In the genomic region with DNA sequence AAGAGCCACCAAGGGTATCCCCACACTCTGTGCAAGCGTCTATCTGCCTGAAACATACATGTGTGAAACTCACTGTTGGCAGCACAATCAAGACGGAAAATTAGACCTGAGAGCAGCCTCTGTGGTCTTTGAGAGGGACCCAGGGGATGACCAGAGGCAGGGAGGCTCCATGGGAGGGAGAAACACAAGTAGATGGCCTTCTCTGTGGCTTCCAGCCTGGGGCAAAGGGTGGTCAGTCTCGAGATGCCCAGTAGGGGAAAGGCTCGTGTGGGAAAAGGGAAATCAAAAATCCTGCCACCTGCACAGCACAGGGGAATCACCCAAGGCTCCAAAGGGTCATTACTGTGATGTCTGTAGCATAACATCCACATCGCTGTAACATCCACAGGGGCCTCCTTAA, we compare ENCODE assay signal across 28 cellular contexts.
"Had no signal": no experiment of that assay in that cellular context is flagged by ENCODE, and none has a peak within 500 bp of the region (broad histone marks: within the 10 kb centered on the region; RNA-seq: fewer than 3 reads in every experiment).

No MANE protein-coding gene starts in this region.

- FAIRE-seq: pancreas, small intestine had no signal

- H3K4me1 Mint-ChIP-seq: natural killer cell; nephron; neural progenitor cell; stimulated activated memory B cell treated with anti-CD40 and anti-IgM and Interleukin-4, amounts not matched to agents 10 μg/mL and 1 μg/mL and 100 μg/mL, for 72 hours; stimulated activated naive CD8-positive, alpha-beta T cell treated with anti-CD3 and anti-CD28 coated beads, Interleukin-15, amount 100 ng/mL, for 72 hours had no signal

- H3K36me3 Mint-ChIP-seq: neural progenitor cell; stimulated activated memory B cell treated with anti-CD40 and anti-IgM and Interleukin-4, amounts not matched to agents 10 μg/mL and 1 μg/mL and 100 μg/mL, for 72 hours; type B pancreatic cell had no signal

- H3K4me1 ChIP-seq: neural progenitor cell, pancreas, prostate gland, right lobe of liver, sigmoid colon, suprapubic skin, testis, tibial artery, transverse colon, upper lobe of right lung, uterus had no signal

- H3K4me2 ChIP-seq: neural progenitor cell had no signal

- H3K36me3 ChIP-seq: neural progenitor cell, pancreas, prostate gland, right lobe of liver, sigmoid colon, suprapubic skin, tibial artery, transverse colon, upper lobe of right lung, uterus had no signal

- H3K27me3 ChIP-seq: neural progenitor cell, pancreas, right lobe of liver, sigmoid colon, suprapubic skin, testis, tibial artery, transverse colon, upper lobe of right lung, uterus had no signal

- DNase-seq: naive thymus-derived CD4-positive, alpha-beta T cell; natural killer cell; occipital lobe; pancreas; right cardiac atrium; right lobe of liver; sigmoid colon; small intestine; stimulated activated CD4-positive, alpha-beta T cell treated with anti-CD3 and anti-CD28 coated beads, Interleukin-15, amount 100 ng/mL, for 24 hours; stimulated activated CD4-positive, alpha-beta T cell treated with anti-CD3 and anti-CD28 coated beads, Interleukin-2, amount 100 ng/mL, for 24 hours; stimulated activated CD4-positive, alpha-beta T cell treated with anti-CD3 and anti-CD28 coated beads, Interleukin-4, amount 100 ng/mL, for 1 hour; stimulated activated CD4-positive, alpha-beta T cell treated with anti-CD3 and anti-CD28 coated beads, Interleukin-4, amount 100 ng/mL, for 4 hours; stimulated activated CD8-positive, alpha-beta memory T cell treated with anti-CD3 and anti-CD28 coated beads, Interleukin-4, amount 100 ng/mL, for 48 hours; stimulated activated naive CD4-positive, alpha-beta T cell; stimulated activated naive CD8-positive, alpha-beta T cell treated with anti-CD3 and anti-CD28 coated beads, Interleukin-15, amount 100 ng/mL, for 72 hours; stimulated activated naive CD8-positive, alpha-beta T cell treated with anti-CD3 and anti-CD28 coated beads, Interleukin-15, Interleukin-2, amounts not matched to agents 100 U/mL and 50 U/mL, for 24 hours; substantia nigra; testis; tibial artery; transverse colon; upper lobe of right lung; uterus had no signal

- H3K27ac ChIP-seq: neural progenitor cell, pancreas, prostate gland, right lobe of liver, sigmoid colon, suprapubic skin, testis, tibial artery, transverse colon, upper lobe of right lung, uterus had no signal

- ATAC-seq: naive thymus-derived CD4-positive, alpha-beta T cell; natural killer cell; pancreas; right cardiac atrium; right lobe of liver; stimulated activated memory B cell treated with anti-CD40 and anti-IgM and Interleukin-4, amounts not matched to agents 10 μg/mL and 1 μg/mL and 100 μg/mL, for 72 hours; stimulated activated naive CD8-positive, alpha-beta T cell treated with anti-CD3 and anti-CD28 coated beads, Interleukin-15, amount 100 ng/mL, for 72 hours; stimulated activated naive CD8-positive, alpha-beta T cell treated with anti-CD3 and anti-CD28 coated beads, Interleukin-15, Interleukin-2, amounts not matched to agents 100 U/mL and 50 U/mL, for 24 hours; upper lobe of right lung had no signal

- H3K4me3 Mint-ChIP-seq: naive thymus-derived CD4-positive, alpha-beta T cell; natural killer cell; nephron; neural progenitor cell; stimulated activated memory B cell treated with anti-CD40 and anti-IgM and Interleukin-4, amounts not matched to agents 10 μg/mL and 1 μg/mL and 100 μg/mL, for 72 hours; stimulated activated naive CD8-positive, alpha-beta T cell treated with anti-CD3 and anti-CD28 coated beads, Interleukin-15, amount 100 ng/mL, for 72 hours; type B pancreatic cell had no signal

- H3K27me3 Mint-ChIP-seq: naive thymus-derived CD4-positive, alpha-beta T cell; stimulated activated memory B cell treated with anti-CD40 and anti-IgM and Interleukin-4, amounts not matched to agents 10 μg/mL and 1 μg/mL and 100 μg/mL, for 72 hours; stimulated activated naive CD8-positive, alpha-beta T cell treated with anti-CD3 and anti-CD28 coated beads, Interleukin-15, amount 100 ng/mL, for 72 hours; type B pancreatic cell had no signal

- H3K9me3 ChIP-seq: pancreas, prostate gland, right lobe of liver, suprapubic skin, testis, transverse colon, upper lobe of right lung, uterus had no signal

- H3K4me3 ChIP-seq: neural progenitor cell, pancreas, prostate gland, right lobe of liver, sigmoid colon, suprapubic skin, testis, tibial artery, transverse colon, upper lobe of right lung, uterus had no signal

- H3K27ac Mint-ChIP-seq: naive thymus-derived CD4-positive, alpha-beta T cell; natural killer cell; nephron; neural progenitor cell; stimulated activated memory B cell treated with anti-CD40 and anti-IgM and Interleukin-4, amounts not matched to agents 10 μg/mL and 1 μg/mL and 100 μg/mL, for 72 hours; stimulated activated naive CD8-positive, alpha-beta T cell treated with anti-CD3 and anti-CD28 coated beads, Interleukin-15, amount 100 ng/mL, for 72 hours; type B pancreatic cell had no signal

- H3K9me3 Mint-ChIP-seq: type B pancreatic cell had no signal
